22 cellular contexts compared by ENCODE assay signal in the genomic region with DNA sequence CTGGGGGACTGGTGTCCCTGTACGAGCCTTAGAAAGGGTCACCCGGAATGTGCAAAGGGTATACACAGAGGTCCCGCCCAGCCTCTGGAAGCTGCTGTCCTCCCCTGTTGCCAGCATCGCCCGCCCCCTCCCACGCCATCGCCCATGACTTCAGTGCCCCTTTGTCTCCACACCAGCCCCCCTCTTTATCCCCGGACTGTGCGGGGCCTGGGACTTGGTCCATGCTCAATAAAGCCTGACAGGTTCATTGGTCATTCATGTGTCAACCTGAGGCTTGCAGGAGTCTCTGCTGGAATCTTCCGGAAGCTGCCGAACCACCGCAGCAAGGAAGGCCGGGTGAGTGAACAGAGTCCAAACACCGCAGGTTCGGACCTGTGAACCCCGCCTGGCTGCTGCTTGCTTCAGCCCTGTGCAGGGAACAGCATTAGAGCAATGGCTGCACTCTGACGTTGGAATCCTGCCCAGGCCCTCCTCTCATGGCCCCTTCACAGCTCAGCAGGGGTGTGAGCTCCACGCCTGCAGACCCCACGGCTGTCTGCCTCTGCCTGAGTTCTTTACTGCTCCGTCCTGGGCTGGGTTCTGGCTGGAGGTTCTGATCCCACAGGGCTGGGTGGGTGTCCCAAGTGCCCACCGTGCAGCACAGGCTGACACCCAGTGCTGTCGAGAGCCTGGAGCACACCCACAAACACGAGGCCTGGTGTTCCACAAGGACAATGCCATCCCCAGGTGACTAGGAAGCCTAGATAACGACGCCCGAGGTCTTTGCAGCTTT.
"Had no signal": no experiment of that assay in that cellular context is flagged by ENCODE, and none has a peak within 500 bp of the region (broad histone marks: within the 10 kb centered on the region; RNA-seq: fewer than 3 reads in every experiment).

No MANE protein-coding gene starts in this region.

- H3K36me3 Mint-ChIP-seq: activated CD8-positive, alpha-beta memory T cell treated with anti-CD3 and anti-CD28 coated beads, Interleukin-2, amount 10 ng/mL, durations not matched to agents 7 days and 5 days; immature natural killer cell; stimulated activated memory B cell treated with anti-CD40 and anti-IgM and Interleukin-4, amounts not matched to agents 10 μg/mL and 1 μg/mL and 100 μg/mL, for 72 hours had no signal

- H2AFZ ChIP-seq: hepatocyte had no signal

- H3K9me3 Mint-ChIP-seq: activated CD4-positive, alpha-beta T cell treated with anti-CD3 and anti-CD28 coated beads, Interleukin-2, amount 10 ng/mL, durations not matched to agents 24 days and 14 days; activated CD8-positive, alpha-beta T cell treated with anti-CD3 and anti-CD28 coated beads for 36 hours; activated naive CD8-positive, alpha-beta T cell treated with anti-CD3 and anti-CD28 coated beads, Interleukin-2, amount 50 U/mL, for 24 hours; immature natural killer cell; nephron; stimulated activated memory B cell treated with anti-CD40 and anti-IgM and Interleukin-4, amounts not matched to agents 10 μg/mL and 1 μg/mL and 100 μg/mL, for 72 hours; T-helper 2 cell treated with Interferon-gamma antibody and Interleukin-4, amounts not matched to agents 5 μg/mL and 100 μg/mL, for 36 hours had no signal

- H3K27me3 ChIP-seq: cardiac muscle cell, hepatocyte, transverse colon, uterus had no signal

- H3K4me3 Mint-ChIP-seq: activated CD4-positive, alpha-beta T cell treated with anti-CD3 and anti-CD28 coated beads, Interleukin-2, amount 10 ng/mL, durations not matched to agents 24 days and 14 days; activated CD8-positive, alpha-beta memory T cell treated with anti-CD3 and anti-CD28 coated beads, Interleukin-2, amount 10 ng/mL, durations not matched to agents 7 days and 5 days; activated CD8-positive, alpha-beta T cell treated with anti-CD3 and anti-CD28 coated beads for 36 hours; activated naive CD8-positive, alpha-beta T cell treated with anti-CD3 and anti-CD28 coated beads, Interleukin-2, amount 50 U/mL, for 24 hours; nephron; stimulated activated memory B cell treated with anti-CD40 and anti-IgM and Interleukin-4, amounts not matched to agents 10 μg/mL and 1 μg/mL and 100 μg/mL, for 72 hours; T-helper 2 cell treated with Interferon-gamma antibody and Interleukin-4, amounts not matched to agents 5 μg/mL and 100 μg/mL, for 36 hours had no signal

- ATAC-seq: activated CD4-positive, CD25-positive, alpha-beta regulatory T cell treated with anti-CD3 and anti-CD28 coated beads, Interleukin-2, amount 50 U/mL, for 24 hours; activated CD8-positive, alpha-beta memory T cell treated with anti-CD3 and anti-CD28 coated beads, Interleukin-2, amount 10 ng/mL, durations not matched to agents 7 days and 5 days; stimulated activated memory B cell treated with anti-CD40 and anti-IgM and Interleukin-4, amounts not matched to agents 10 μg/mL and 1 μg/mL and 100 μg/mL, for 72 hours had no signal

- H3K27me3 Mint-ChIP-seq: activated CD4-positive, alpha-beta T cell treated with anti-CD3 and anti-CD28 coated beads, Interleukin-2, amount 10 ng/mL, durations not matched to agents 24 days and 14 days; activated CD8-positive, alpha-beta T cell treated with anti-CD3 and anti-CD28 coated beads for 36 hours; activated naive CD8-positive, alpha-beta T cell treated with anti-CD3 and anti-CD28 coated beads, Interleukin-2, amount 50 U/mL, for 24 hours had no signal

- H3K27ac Mint-ChIP-seq: activated CD4-positive, alpha-beta T cell treated with anti-CD3 and anti-CD28 coated beads, Interleukin-2, amount 10 ng/mL, durations not matched to agents 24 days and 14 days; activated CD8-positive, alpha-beta memory T cell treated with anti-CD3 and anti-CD28 coated beads, Interleukin-2, amount 10 ng/mL, durations not matched to agents 7 days and 5 days; activated CD8-positive, alpha-beta T cell treated with anti-CD3 and anti-CD28 coated beads for 36 hours; activated naive CD8-positive, alpha-beta T cell treated with anti-CD3 and anti-CD28 coated beads, Interleukin-2, amount 50 U/mL, for 24 hours; immature natural killer cell; stimulated activated memory B cell treated with anti-CD40 and anti-IgM and Interleukin-4, amounts not matched to agents 10 μg/mL and 1 μg/mL and 100 μg/mL, for 72 hours; T-helper 2 cell treated with Interferon-gamma antibody and Interleukin-4, amounts not matched to agents 5 μg/mL and 100 μg/mL, for 36 hours had no signal

- H3K36me3 ChIP-seq: cardiac muscle cell, transverse colon, uterus had no signal

- H3K9me3 ChIP-seq: transverse colon, uterus had no signal

- H3K4me2 ChIP-seq: hepatocyte, smooth muscle cell had no signal

- H3K4me1 Mint-ChIP-seq: activated CD4-positive, alpha-beta T cell treated with anti-CD3 and anti-CD28 coated beads, Interleukin-2, amount 10 ng/mL, durations not matched to agents 24 days and 14 days had no signal

- H3K27ac ChIP-seq: cardiac muscle cell, hepatocyte, transverse colon, uterus, VCaP had no signal

- FAIRE-seq: endometrium had no signal

- H3K4me3 ChIP-seq: cardiac muscle cell, hepatocyte, smooth muscle cell, transverse colon, uterus had no signal

- DNase-seq: activated CD4-positive, alpha-beta T cell treated with anti-CD3 and anti-CD28 coated beads, Interleukin-2, amount 10 ng/mL, durations not matched to agents 24 days and 14 days; activated CD8-positive, alpha-beta memory T cell treated with anti-CD3 and anti-CD28 coated beads, Interleukin-2, amount 10 ng/mL, durations not matched to agents 7 days and 5 days; activated effector memory CD4-positive, alpha-beta T cell treated with anti-CD3 and anti-CD28 coated beads, Interleukin-2, amount 50 U/mL, for 16 hours; activated naive CD4-positive, alpha-beta T cell treated with anti-CD3 and anti-CD28 coated beads, Interleukin-2, amount 50 U/mL, for 16 hours; activated T-cell treated with anti-CD3 and anti-CD28 coated beads for 4 hours; cortex of kidney; foreskin melanocyte; immature natural killer cell; nucleus accumbens; uterus had no signal
